Comparison of ENCODE assay signal across 9 cellular contexts in genomic region chr5:2423634-2424033, GRCh38.
"Had no signal": no experiment of that assay in that cellular context is flagged by ENCODE, and none has a peak within 500 bp of the region (broad histone marks: within the 10 kb centered on the region; RNA-seq: fewer than 3 reads in every experiment).

No MANE protein-coding gene starts in this region.

- H3K27ac ChIP-seq: GM23248, HL-60 had no signal

- FAIRE-seq: H54, HepG2 had no signal

- DNase-seq: GM23248, GOT3, H9, HCEC 1CT, HFFc6, KG1 had no signal

- H2AFZ ChIP-seq: GM23248 had no signal

- H3K9ac ChIP-seq: GM23248 had no signal

- ATAC-seq: HepG2 had no signal

- H3K4me3 ChIP-seq: GM23248 had no signal
